In the genomic region with DNA sequence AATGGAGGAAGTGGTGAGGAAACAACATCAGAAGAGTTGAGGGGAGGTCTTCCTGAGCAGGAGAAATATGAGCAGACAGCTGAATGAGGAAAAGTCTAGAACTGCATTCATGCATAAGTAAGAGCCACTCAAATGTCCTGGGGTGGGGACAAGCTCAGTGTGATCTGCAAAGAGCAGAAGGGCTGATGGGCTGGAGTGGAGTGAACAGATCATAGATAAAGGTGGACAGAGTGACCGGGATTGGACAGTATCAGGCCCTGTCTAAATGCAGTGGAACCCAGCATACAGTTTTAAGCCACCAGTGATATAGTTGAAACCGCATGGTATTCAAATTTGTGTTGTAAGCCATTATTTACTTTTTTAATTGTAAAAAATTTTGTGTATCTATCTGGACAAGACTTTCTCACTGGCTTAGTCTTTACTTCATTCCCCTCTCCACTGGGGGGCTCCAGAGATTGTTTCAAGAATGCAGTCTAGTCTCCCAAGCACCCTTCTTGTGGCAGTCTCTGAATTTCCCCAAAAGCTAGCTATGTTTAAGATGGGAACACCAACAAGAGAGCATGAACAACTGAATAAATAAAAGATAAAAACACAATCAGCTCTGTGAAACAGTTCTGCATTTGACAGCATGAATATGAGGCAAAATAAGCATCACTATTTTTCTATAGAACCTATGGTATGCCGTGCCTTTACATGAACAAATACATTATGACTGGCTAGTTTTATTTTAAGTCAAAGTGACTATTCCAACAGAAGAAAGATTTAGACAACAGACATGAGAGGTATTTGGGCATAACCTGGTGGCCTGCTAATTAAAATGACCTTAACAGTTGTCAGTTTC, we compare ENCODE assay signal across 8 cellular contexts. TPM values are rescaled to one million over a fixed set of nuclear protein-coding genes. Genes with fewer than 3 reads are reported as not detected.
A peak's percentile ranks its signal among the peaks of the same experiment; 100 is the strongest.
DNase-seq lines count a peak whose midpoint lies in the region; ATAC-seq and TF ChIP-seq lines count a peak whose summit lies in the region.

No MANE protein-coding gene starts in this region.

- no peaks in the 10 kb centered on the region for H3K36me3 ChIP-seq in GM23248 (ENCODE audit: low read depth)

- CTCF ChIA-PET in Calu3 (lab: Charles Lee) = interaction anchor here (1.0 to 3.7 kb wide), 3 partner anchors 11 to 354 kb away, joined by 5 to 47 read pairs (median 7); a partner anchor contains a TSS
- CTCF ChIA-PET in activated CD4-positive, alpha-beta memory T cell treated with anti-CD3 and anti-CD28 coated beads, Interleukin-2, amount 10 ng/mL, durations not matched to agents 7 days and 5 days (lab: Charles Lee) = interaction anchor here (1.2 kb wide), 1 partner anchor 35 kb away, joined by 6 read pairs; no protein-coding TSS in a partner anchor

- no peaks in the 10 kb centered on the region for H3K27me3 Mint-ChIP-seq in Calu3 (ENCODE audit: unreplicated experiment)
- no peaks in the 10 kb centered on the region for H3K27me3 Mint-ChIP-seq in stimulated activated naive CD8-positive, alpha-beta T cell treated with anti-CD3 and anti-CD28 coated beads, Interleukin-15, amount 100 ng/mL, for 72 hours
- H3K27me3 Mint-ChIP-seq in activated CD4-positive, alpha-beta memory T cell treated with anti-CD3 and anti-CD28 coated beads, Interleukin-2, amount 10 ng/mL, durations not matched to agents 7 days and 5 days = no peaks in the 10 kb centered on the region
- H3K27me3 Mint-ChIP-seq in activated T-helper 1 cell treated with anti-CD3 and anti-CD28 coated beads, Interleukin-12 subunit alpha, Interleukin-12 subunit beta, Interleukin-2, Interleukin-4 antibody, amounts not matched to agents 30 ng/mL and 10 ng/mL and 1 ng/mL, durations not matched to agents 14 hours and 24 hours and 36 hours (ENCODE audit: insufficient read depth) = peaks cover under 1% of the 10 kb centered on the region

- no peaks in the 10 kb centered on the region for H3K36me3 Mint-ChIP-seq in Calu3 (ENCODE audit: insufficient read depth, unreplicated experiment)
- H3K36me3 Mint-ChIP-seq in activated CD4-positive, alpha-beta memory T cell treated with anti-CD3 and anti-CD28 coated beads, Interleukin-2, amount 10 ng/mL, durations not matched to agents 7 days and 5 days (ENCODE audit: low read depth) = no peaks in the 10 kb centered on the region
- H3K36me3 Mint-ChIP-seq in activated T-helper 1 cell treated with anti-CD3 and anti-CD28 coated beads, Interleukin-12 subunit alpha, Interleukin-12 subunit beta, Interleukin-2, Interleukin-4 antibody, amounts not matched to agents 30 ng/mL and 10 ng/mL and 1 ng/mL, durations not matched to agents 14 hours and 24 hours and 36 hours (ENCODE audit: low read depth) = no peaks in the 10 kb centered on the region

- no peak overlapping the region for H3K27ac Mint-ChIP-seq in Calu3 (ENCODE audit: unreplicated experiment)
- H3K27ac Mint-ChIP-seq in stimulated activated naive CD8-positive, alpha-beta T cell treated with anti-CD3 and anti-CD28 coated beads, Interleukin-15, amount 100 ng/mL, for 72 hours = no peak overlapping the region
- H3K27ac Mint-ChIP-seq in activated CD4-positive, alpha-beta memory T cell treated with anti-CD3 and anti-CD28 coated beads, Interleukin-2, amount 10 ng/mL, durations not matched to agents 7 days and 5 days = no peak overlapping the region
- H3K27ac Mint-ChIP-seq in activated T-helper 1 cell treated with anti-CD3 and anti-CD28 coated beads, Interleukin-12 subunit alpha, Interleukin-12 subunit beta, Interleukin-2, Interleukin-4 antibody, amounts not matched to agents 30 ng/mL and 10 ng/mL and 1 ng/mL, durations not matched to agents 14 hours and 24 hours and 36 hours = no peak overlapping the region

- H3K4me1 ChIP-seq in GM23248 (ENCODE audit: insufficient read depth) = no peaks in the 10 kb centered on the region

- no peak overlapping the region for H3K27ac ChIP-seq in GM23248

- H4K20me1 ChIP-seq in GM23248 (ENCODE audit: insufficient read depth) = no peaks in the 10 kb centered on the region

- POLR2A ChIA-PET in activated CD4-positive, alpha-beta memory T cell treated with anti-CD3 and anti-CD28 coated beads, Interleukin-2, amount 10 ng/mL, durations not matched to agents 7 days and 5 days (lab: Charles Lee) = no interaction called here

- H3K79me2 ChIP-seq in GM23248 (ENCODE audit: insufficient read depth) = no peaks in the 10 kb centered on the region

- H2AFZ ChIP-seq in GM23248 = no peak overlapping the region

- 40 to 49% methylated on average over 3 of the region's 3 CpGs for WGBS in GM23248 (ENCODE audit: low coverage in 1 of 2, low lambda C conversion rate in 2 of 2, missing lambda C conversion rate in 2 of 2), 2 experiments

- peak; percentile 50 for ATAC-seq in left lobe of liver
- ATAC-seq in stimulated activated naive CD8-positive, alpha-beta T cell treated with anti-CD3 and anti-CD28 coated beads, Interleukin-15, amount 100 ng/mL, for 72 hours = no peak

- no peak overlapping the region for H3K4me3 Mint-ChIP-seq in Calu3 (ENCODE audit: low read depth, unreplicated experiment)
- no peak overlapping the region for H3K4me3 Mint-ChIP-seq in stimulated activated naive CD8-positive, alpha-beta T cell treated with anti-CD3 and anti-CD28 coated beads, Interleukin-15, amount 100 ng/mL, for 72 hours
- H3K4me3 Mint-ChIP-seq in activated CD4-positive, alpha-beta memory T cell treated with anti-CD3 and anti-CD28 coated beads, Interleukin-2, amount 10 ng/mL, durations not matched to agents 7 days and 5 days = no peak overlapping the region
- H3K4me3 Mint-ChIP-seq in activated T-helper 1 cell treated with anti-CD3 and anti-CD28 coated beads, Interleukin-12 subunit alpha, Interleukin-12 subunit beta, Interleukin-2, Interleukin-4 antibody, amounts not matched to agents 30 ng/mL and 10 ng/mL and 1 ng/mL, durations not matched to agents 14 hours and 24 hours and 36 hours = no peak overlapping the region

- no peaks in the 10 kb centered on the region for H3K9me2 ChIP-seq in GM23248 (ENCODE audit: insufficient read depth)

- in situ Hi-C loops in GM23248 (cut with MboI) (loop anchor here (10.0 kb wide), 2 partner anchors 141 to 351 kb away; no protein-coding TSS in a partner anchor), T47D (cut with HindIII; ENCODE audit: low pct_unique_long_range_greater_than_20kb, low sequenced_read_pairs) (no loop called here)

- no peaks in the 10 kb centered on the region for H3K9me3 ChIP-seq in GM23248 (ENCODE audit: low read depth)

- peaks cover 4% of the 10 kb centered on the region for H3K9me3 Mint-ChIP-seq in Calu3 (ENCODE audit: low read depth, unreplicated experiment)
- peaks cover under 1 to 20% of the 10 kb centered on the region in 2 donors for H3K9me3 Mint-ChIP-seq in stimulated activated naive CD8-positive, alpha-beta T cell treated with anti-CD3 and anti-CD28 coated beads, Interleukin-15, amount 100 ng/mL, for 72 hours
- H3K9me3 Mint-ChIP-seq in activated CD4-positive, alpha-beta memory T cell treated with anti-CD3 and anti-CD28 coated beads, Interleukin-2, amount 10 ng/mL, durations not matched to agents 7 days and 5 days = no peaks in the 10 kb centered on the region
- H3K9me3 Mint-ChIP-seq in activated T-helper 1 cell treated with anti-CD3 and anti-CD28 coated beads, Interleukin-12 subunit alpha, Interleukin-12 subunit beta, Interleukin-2, Interleukin-4 antibody, amounts not matched to agents 30 ng/mL and 10 ng/mL and 1 ng/mL, durations not matched to agents 14 hours and 24 hours and 36 hours = no peaks in the 10 kb centered on the region

- no peaks in the 10 kb centered on the region for H3F3A ChIP-seq in GM23248 (ENCODE audit: insufficient read depth)

- intact Hi-C loops in Calu3 (cut with micrococcal nuclease; ENCODE audit: unreplicated experiment) = loop anchor here (1.0 to 5.0 kb wide), 3 partner anchors 145 to 353 kb away; no protein-coding TSS in a partner anchor
- intact Hi-C loops in activated T-helper 1 cell treated with anti-CD3 and anti-CD28 coated beads, Interleukin-12 subunit alpha, Interleukin-12 subunit beta, Interleukin-2, Interleukin-4 antibody, amounts not matched to agents 30 ng/mL and 10 ng/mL and 1 ng/mL, durations not matched to agents 14 hours and 24 hours and 36 hours (cut with micrococcal nuclease) = no loop called here

- no TSS peak for BruUV-seq in Calu3 (replicated peaks; lab: Mats Ljungman, UMichigan)

- TF ChIP-seq CTCF in Calu3 (IDR thresholded peaks at IDR 0.05; ENCODE audit: unreplicated experiment) = peak; percentile 69

- peak; percentile 75 for DNase-seq in Calu3
- DNase-seq in GM23248 = peak; percentile 68
- peak; percentile 23 for DNase-seq in NCI-H226
- peak; percentile 62 to 71 for DNase-seq in T47D (ENCODE audit: low read depth in 1 of 2, low spot score in 1 of 2)
- DNase-seq in left lobe of liver (ENCODE audit: low spot score) = no peak
- no peak for DNase-seq in stimulated activated naive CD8-positive, alpha-beta T cell treated with anti-CD3 and anti-CD28 coated beads, Interleukin-15, amount 100 ng/mL, for 72 hours
- no peak for DNase-seq in activated CD4-positive, alpha-beta memory T cell treated with anti-CD3 and anti-CD28 coated beads, Interleukin-2, amount 10 ng/mL, durations not matched to agents 7 days and 5 days
- no peak for DNase-seq in activated T-helper 1 cell treated with anti-CD3 and anti-CD28 coated beads, Interleukin-12 subunit alpha, Interleukin-12 subunit beta, Interleukin-2, Interleukin-4 antibody, amounts not matched to agents 30 ng/mL and 10 ng/mL and 1 ng/mL, durations not matched to agents 14 hours and 24 hours and 36 hours (ENCODE audit: low spot score)

- H3K4me1 Mint-ChIP-seq in Calu3 (ENCODE audit: low read depth, unreplicated experiment) = peaks cover 10% of the 10 kb centered on the region
- H3K4me1 Mint-ChIP-seq in stimulated activated naive CD8-positive, alpha-beta T cell treated with anti-CD3 and anti-CD28 coated beads, Interleukin-15, amount 100 ng/mL, for 72 hours = no peaks in the 10 kb centered on the region
- H3K4me1 Mint-ChIP-seq in activated CD4-positive, alpha-beta memory T cell treated with anti-CD3 and anti-CD28 coated beads, Interleukin-2, amount 10 ng/mL, durations not matched to agents 7 days and 5 days = no peaks in the 10 kb centered on the region
- H3K4me1 Mint-ChIP-seq in activated T-helper 1 cell treated with anti-CD3 and anti-CD28 coated beads, Interleukin-12 subunit alpha, Interleukin-12 subunit beta, Interleukin-2, Interleukin-4 antibody, amounts not matched to agents 30 ng/mL and 10 ng/mL and 1 ng/mL, durations not matched to agents 14 hours and 24 hours and 36 hours (ENCODE audit: low read depth) = no peaks in the 10 kb centered on the region

- H3K4me2 ChIP-seq in GM23248 (ENCODE audit: unreplicated experiment) = no peak overlapping the region

- H3K4me3 ChIP-seq in GM23248 = no peak overlapping the region

- 0 out of 2 replicates have a peak, but pooled peaks cover 9% of the 10 kb centered on the region for H3K27me3 ChIP-seq in GM23248 (replicated peaks; ENCODE audit: insufficient read depth)

- H3K9ac ChIP-seq in GM23248 = no peak overlapping the region

RNA-seq across cellular contexts. Expression of a gene that starts 10.7 kb away (rescaled TPM):
- 29.5 and 32.5 TPM in 2 replicates for total RNA-seq in Calu3 (2022)
- total RNA-seq in GM23248 (2014; rRNA removed; shearing (Covaris generic)) = 1.3 and 1.5 TPM in 2 replicates
- polyA plus RNA-seq in GM23248 (2016; fragmentation: Nextera tagmentation; extraction: Ambion mirVana) = 0.48 and 1.3 TPM in 2 replicates
- 0.23 TPM for total RNA-seq in left lobe of liver
- not detected for total RNA-seq in activated CD4-positive, alpha-beta memory T cell treated with anti-CD3 and anti-CD28 coated beads, Interleukin-2, amount 10 ng/mL, durations not matched to agents 7 days and 5 days
- not detected in 2 replicates for total RNA-seq in activated T-helper 1 cell treated with anti-CD3 and anti-CD28 coated beads, Interleukin-12 subunit alpha, Interleukin-12 subunit beta, Interleukin-2, Interleukin-4 antibody, amounts not matched to agents 30 ng/mL and 10 ng/mL and 1 ng/mL, durations not matched to agents 14 hours and 24 hours and 36 hours

Comparison
In these comparisons a context has a peak if more than half of its experiments do, and no peak if none do; other contexts are left out.
1. DNase-seq: peak in Calu3 (single experiment), GM23248 (single experiment), NCI-H226 (single experiment) and T47D (2 of 2); none in left lobe of liver (single experiment), stimulated activated naive CD8-positive, alpha-beta T cell treated with anti-CD3 and anti-CD28 coated beads, Interleukin-15, amount 100 ng/mL, for 72 hours (0 of 2), activated CD4-positive, alpha-beta memory T cell treated with anti-CD3 and anti-CD28 coated beads, Interleukin-2, amount 10 ng/mL, durations not matched to agents 7 days and 5 days (single experiment) and activated T-helper 1 cell treated with anti-CD3 and anti-CD28 coated beads, Interleukin-12 subunit alpha, Interleukin-12 subunit beta, Interleukin-2, Interleukin-4 antibody, amounts not matched to agents 30 ng/mL and 10 ng/mL and 1 ng/mL, durations not matched to agents 14 hours and 24 hours and 36 hours (single experiment).
2. RNA of a gene that starts 10.7 kb away (total RNA-seq): 29.5 to 32.5 TPM in Calu3; 1.3 to 1.5 TPM in GM23248, 0.23 TPM in left lobe of liver (single experiment), not detected in activated CD4-positive, alpha-beta memory T cell treated with anti-CD3 and anti-CD28 coated beads, Interleukin-2, amount 10 ng/mL, durations not matched to agents 7 days and 5 days and not detected in activated T-helper 1 cell treated with anti-CD3 and anti-CD28 coated beads, Interleukin-12 subunit alpha, Interleukin-12 subunit beta, Interleukin-2, Interleukin-4 antibody, amounts not matched to agents 30 ng/mL and 10 ng/mL and 1 ng/mL, durations not matched to agents 14 hours and 24 hours and 36 hours; every median in the first group is over 10 times any median in the second.